ENCODE assay signal across 21 cellular contexts in the genomic region with DNA sequence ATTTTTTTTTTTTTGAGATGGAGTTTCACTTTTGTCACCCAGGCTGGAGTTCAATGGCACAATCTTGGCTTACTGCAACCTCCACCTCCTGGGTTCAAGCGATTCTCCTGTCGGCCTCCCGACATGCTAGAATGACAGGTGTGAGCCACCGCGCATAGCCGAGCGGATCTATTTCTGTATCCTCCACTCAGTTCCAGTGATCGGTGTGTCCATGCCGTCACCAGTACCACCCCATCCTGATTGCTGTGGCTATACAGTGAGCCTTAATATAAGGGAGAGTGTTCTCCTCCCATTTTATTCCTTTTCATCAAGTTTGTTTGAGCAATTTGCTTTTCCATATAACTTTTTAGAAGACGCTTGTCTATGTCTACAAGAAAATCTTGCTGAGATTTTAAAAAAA. TPM values are rescaled to one million over a fixed set of nuclear protein-coding genes. Genes with fewer than 3 reads are reported as not detected.
A peak's percentile ranks its signal among the peaks of the same experiment; 100 is the strongest.
DNase-seq lines count a peak whose midpoint lies in the region; ATAC-seq and TF ChIP-seq lines count a peak whose summit lies in the region.
"Had no signal": no experiment of that assay in that cellular context is flagged by ENCODE, and none has a peak within 500 bp of the region (broad histone marks: within the 10 kb centered on the region; RNA-seq: fewer than 3 reads in every experiment).

No MANE protein-coding gene starts in this region.

- H3K27me3 ChIP-seq in heart left ventricle (no peaks in the 10 kb centered on the region), DND-41 (ENCODE audit: insufficient read depth, low read length, poor library complexity) (no peaks in the 10 kb centered on the region), SJCRH30 (no peaks in the 10 kb centered on the region)
- H3K27me3 ChIP-seq: BLaER1 had no signal

- no peak for TF ChIP-seq POLR2A in heart left ventricle (IDR thresholded peaks at IDR 0.05)

- H4K20me1 ChIP-seq in DND-41 (ENCODE audit: insufficient read depth, low read length) = no peaks in the 10 kb centered on the region
- H4K20me1 ChIP-seq: BLaER1 had no signal

- H3K36me3 ChIP-seq in heart left ventricle (no peaks in the 10 kb centered on the region), DND-41 (ENCODE audit: insufficient read depth, low read length) (peaks cover under 1% of the 10 kb centered on the region), SJCRH30 (no peaks in the 10 kb centered on the region)
- H3K36me3 ChIP-seq: BLaER1 had no signal

- peaks cover 0 to 9% (median 0%) of the 10 kb centered on the region in 12 donors for H3K9me3 ChIP-seq in heart left ventricle
- no peaks in the 10 kb centered on the region for H3K9me3 ChIP-seq in DND-41 (ENCODE audit: insufficient read depth, low read length, severe bottlenecking)
- H3K9me3 ChIP-seq in SJCRH30 (replicated peaks) = no peaks in the 10 kb centered on the region; the same call in 1 of the 2 replicates

- ATAC-seq in heart left ventricle (peak in 1 of 4 donors; percentile 5), Right ventricle myocardium inferior (no peak), DND-41 (ENCODE audit: insufficient read depth, low read depth) (peak; percentile 16), HG02571 (IDR thresholded peaks at IDR 0.05; ENCODE audit: unreplicated experiment) (no peak)
- ATAC-seq in stimulated activated effector memory CD8-positive, alpha-beta T cell treated with anti-CD3 and anti-CD28 coated beads, Interleukin-12 subunit alpha, Interleukin-12 subunit beta, amount 100 ng/mL, for 72 hours = no peak
- ATAC-seq: HCT116 had no signal

- DNase-seq in heart left ventricle = no peak
- no peak for DNase-seq in Right ventricle myocardium inferior (ENCODE audit: missing footprints)
- peak; percentile 39 for DNase-seq in DND-41
- peak; percentile 61 to 78 for DNase-seq in SJCRH30
- no peak for DNase-seq in mesothelial cell of epicardium (ENCODE audit: low spot score in 2 of 2, unreplicated experiment in 2 of 2)
- no peak for DNase-seq in glomerular visceral epithelial cell (ENCODE audit: extremely low spot score)
- no peak for DNase-seq in stimulated activated effector memory CD8-positive, alpha-beta T cell treated with anti-CD3 and anti-CD28 coated beads, Interleukin-12 subunit alpha, Interleukin-12 subunit beta, amount 100 ng/mL, for 72 hours (ENCODE audit: low spot score in 2 of 2)
- DNase-seq: 8988T; CD4-positive, alpha-beta memory T cell; DMS153; DMS79; GF-D8; GOT3; H7; HFFc6 had no signal

- H2AFZ ChIP-seq in DND-41 (ENCODE audit: low read depth, low read length) = no peak overlapping the region

- WGBS in heart left ventricle, 4 donors = 65 to 70% (median 68%) methylated on average over 10 of the region's 10 CpGs

- TF ChIP-seq CTCF in heart left ventricle (IDR thresholded peaks at IDR 0.05) = no peak
- TF ChIP-seq CTCF in DND-41 (IDR thresholded peaks at IDR 0.05; ENCODE audit: borderline replicate concordance, extremely low read depth, low read length, poor library complexity, severe bottlenecking) = no peak
- TF ChIP-seq CTCF in mesothelial cell of epicardium (IDR thresholded peaks at IDR 0.05; ENCODE audit: unreplicated experiment) = no peak

- H3K9ac ChIP-seq in DND-41 (ENCODE audit: low read depth, low read length) = peak overlapping the region; percentile 7; the same call in 1 of the 2 replicates
- H3K9ac ChIP-seq: BLaER1 had no signal

- peak overlapping the region in 7 of 12 donors; percentile 29 to 63 (median 50) for H3K27ac ChIP-seq in heart left ventricle
- H3K27ac ChIP-seq in DND-41 (ENCODE audit: low read length) = peak overlapping the region; percentile 78
- H3K27ac ChIP-seq in SJCRH30 = peak overlapping the region; percentile 82
- H3K27ac ChIP-seq: BLaER1 had no signal

- H3K9me3 Mint-ChIP-seq in mesothelial cell of epicardium = peaks cover 3% of the 10 kb centered on the region
- H3K9me3 Mint-ChIP-seq in stimulated activated effector memory CD8-positive, alpha-beta T cell treated with anti-CD3 and anti-CD28 coated beads, Interleukin-12 subunit alpha, Interleukin-12 subunit beta, amount 100 ng/mL, for 72 hours = no peaks in the 10 kb centered on the region
- H3K9me3 Mint-ChIP-seq: HFFc6 had no signal

- intact Hi-C loops in heart left ventricle (cut with DNase I) = loop anchor here in 3 of 10 donors (5.0 to 10.0 kb wide), 3 partner anchors 33 to 255 kb away; partner anchors contain the start of gene MAP4K4 (in 2 of the 3)
- intact Hi-C loops in Right ventricle myocardium inferior (cut with DNase I) = loop anchor here (5.0 kb wide), 1 partner anchor 353 kb away; no protein-coding TSS in a partner anchor

- H3K79me2 ChIP-seq in DND-41 (ENCODE audit: insufficient read depth, low read length) = peaks cover 11% of the 10 kb centered on the region; the same call in 1 of the 2 replicates

- H3K4me3 Mint-ChIP-seq in mesothelial cell of epicardium = no peak overlapping the region
- H3K4me3 Mint-ChIP-seq in stimulated activated effector memory CD8-positive, alpha-beta T cell treated with anti-CD3 and anti-CD28 coated beads, Interleukin-12 subunit alpha, Interleukin-12 subunit beta, amount 100 ng/mL, for 72 hours = no peak overlapping the region
- H3K4me3 Mint-ChIP-seq: CD4-positive, alpha-beta memory T cell; HFFc6 had no signal

- no peaks in the 10 kb centered on the region for H3K36me3 Mint-ChIP-seq in mesothelial cell of epicardium
- no peaks in the 10 kb centered on the region for H3K36me3 Mint-ChIP-seq in stimulated activated effector memory CD8-positive, alpha-beta T cell treated with anti-CD3 and anti-CD28 coated beads, Interleukin-12 subunit alpha, Interleukin-12 subunit beta, amount 100 ng/mL, for 72 hours

- H3K27ac Mint-ChIP-seq in mesothelial cell of epicardium = peak overlapping the region; percentile 84
- H3K27ac Mint-ChIP-seq in stimulated activated effector memory CD8-positive, alpha-beta T cell treated with anti-CD3 and anti-CD28 coated beads, Interleukin-12 subunit alpha, Interleukin-12 subunit beta, amount 100 ng/mL, for 72 hours = no peak overlapping the region
- H3K27ac Mint-ChIP-seq: CD14-positive monocyte, HFFc6 had no signal

- H3K4me1 ChIP-seq in heart left ventricle (peaks cover 0 to 30% (median 11%) of the 10 kb centered on the region in 12 donors), DND-41 (ENCODE audit: insufficient read depth, low read length) (peaks cover 54% of the 10 kb centered on the region), SJCRH30 (peaks cover 15% of the 10 kb centered on the region)

- H3K4me1 Mint-ChIP-seq in mesothelial cell of epicardium = peaks cover 31% of the 10 kb centered on the region
- peaks cover 24% of the 10 kb centered on the region for H3K4me1 Mint-ChIP-seq in stimulated activated effector memory CD8-positive, alpha-beta T cell treated with anti-CD3 and anti-CD28 coated beads, Interleukin-12 subunit alpha, Interleukin-12 subunit beta, amount 100 ng/mL, for 72 hours

- no peaks in the 10 kb centered on the region for H3K27me3 Mint-ChIP-seq in mesothelial cell of epicardium (ENCODE audit: low read depth)
- H3K27me3 Mint-ChIP-seq: CD4-positive, alpha-beta memory T cell had no signal

- peak overlapping the region in 1 of 12 donors; percentile 0 for H3K4me3 ChIP-seq in heart left ventricle
- no peak overlapping the region for H3K4me3 ChIP-seq in DND-41 (ENCODE audit: low read depth in 1 of 2, low read length in 2 of 2)
- H3K4me3 ChIP-seq in SJCRH30 = peak overlapping the region; percentile 27
- H3K4me3 ChIP-seq: BLaER1 had no signal

- H3K4me2 ChIP-seq in DND-41 (ENCODE audit: insufficient read depth, low read length) = peak overlapping the region; percentile 52
- H3K4me2 ChIP-seq: BLaER1 had no signal

RNA-seq across cellular contexts. Expression of gene RFX8, which starts 35.2 kb away (rescaled TPM):
- total RNA-seq in heart left ventricle = 1 to 10 TPM in 2 of 9 donors, under 1 TPM in 2, not detected in 5; 0.17 to 2.0 (median 0.93) TPM
- polyA plus RNA-seq in heart left ventricle = under 1 TPM; 0.12 to 0.50 TPM
- not detected for total RNA-seq in Right ventricle myocardium inferior
- total RNA-seq in SJCRH30 (2014; rRNA removed; shearing (Covaris generic)) = 0.06 and 0.43 TPM in 2 replicates
- 0.65 to 0.86 TPM (median 0.66 TPM) in 3 replicates for total RNA-seq in mesothelial cell of epicardium
- total RNA-seq: A673, H7 had no signal
- polyA plus RNA-seq: CD14-positive monocyte; CD4-positive, alpha-beta memory T cell had no signal

RNA-seq across cellular contexts. Expression of gene CREG2, which starts 52.4 kb away (rescaled TPM):
- total RNA-seq in heart left ventricle = 1 to 10 TPM in 1 of 9 donors, under 1 TPM in 3, not detected in 5; 0.18 to 1.1 (median 0.46) TPM
- not detected for polyA plus RNA-seq in heart left ventricle
- not detected for total RNA-seq in Right ventricle myocardium inferior
- 0.04 TPM in 1 of 2 replicates, not detected in the other for total RNA-seq in SJCRH30 (2014; rRNA removed; shearing (Covaris generic))
- total RNA-seq in mesothelial cell of epicardium = 0.20 to 0.88 TPM (median 0.42 TPM) in 3 replicates
- total RNA-seq: A673; CD4-positive, alpha-beta memory T cell; HFFc6 had no signal
- polyA plus RNA-seq: AG04450, CD14-positive monocyte had no signal

Comparison
In these comparisons a context has a peak if more than half of its experiments do, and no peak if none do; other contexts are left out.
1. DNase-seq: peak in DND-41 (single experiment) and SJCRH30 (2 of 2); none in heart left ventricle (0 of 5), Right ventricle myocardium inferior (single experiment), mesothelial cell of epicardium (0 of 2), glomerular visceral epithelial cell (single experiment) and stimulated activated effector memory CD8-positive, alpha-beta T cell treated with anti-CD3 and anti-CD28 coated beads, Interleukin-12 subunit alpha, Interleukin-12 subunit beta, amount 100 ng/mL, for 72 hours (0 of 2).
2. Peak in every context shown above with its lines, with median percentiles within 50 percentile points of each other: H3K27ac ChIP-seq.